In genomic region chr11:83033972-83034672, GRCh38 we compare ENCODE assay signal across 8 cellular contexts. TPM values are rescaled to one million over a fixed set of nuclear protein-coding genes. Genes with fewer than 3 reads are reported as not detected.
DNase-seq lines count a peak whose midpoint lies in the region; ATAC-seq and TF ChIP-seq lines count a peak whose summit lies in the region.

No MANE protein-coding gene starts in this region.

- no peaks in the 10 kb centered on the region for H3K36me3 ChIP-seq in hepatocyte (replicated peaks; ENCODE audit: insufficient read depth, low read depth)
- no peaks in the 10 kb centered on the region for H3K36me3 ChIP-seq in spleen

- no peaks in the 10 kb centered on the region for H3K9me2 ChIP-seq in hepatocyte (replicated peaks; ENCODE audit: insufficient read depth)

- H3K27ac ChIP-seq in hepatocyte: peak overlapping the region; percentile 71
- H3K27ac ChIP-seq in spleen: peak overlapping the region in 7 of 8 donors; percentile 13 to 55 (median 37)

- no peaks in the 10 kb centered on the region for H3K27me3 Mint-ChIP-seq in Calu3 (ENCODE audit: unreplicated experiment)

- peak overlapping the region; percentile 61 for H3K4me2 ChIP-seq in hepatocyte

- intact Hi-C loops in Calu3 (cut with micrococcal nuclease; ENCODE audit: unreplicated experiment) (no loop called here), spleen (cut with DNase I; ENCODE audit: low total_unique reads) (no loop called here)

- peaks cover 6% of the 10 kb centered on the region for H3K79me2 ChIP-seq in hepatocyte

- CTCF ChIA-PET in Calu3 (lab: Charles Lee): no interaction called here

- no TSS peak for BruUV-seq in Calu3 (replicated peaks; lab: Mats Ljungman, UMichigan)

- H3K27me3 ChIP-seq in hepatocyte (no peaks in the 10 kb centered on the region), spleen (replicated peaks in 1 of 7) (no peaks in the 10 kb centered on the region)

- H3K4me3 Mint-ChIP-seq in Calu3 (ENCODE audit: low read depth, unreplicated experiment): no peak overlapping the region

- no peak overlapping the region for H3K4me3 ChIP-seq in hepatocyte
- H3K4me3 ChIP-seq in spleen: peak overlapping the region in 1 of 8 donors; percentile 19

- no peak for TF ChIP-seq POLR2A in spleen (IDR thresholded peaks at IDR 0.05)

- peak overlapping the region; percentile 14 for H2AFZ ChIP-seq in hepatocyte

- H3K4me1 ChIP-seq in hepatocyte (ENCODE audit: insufficient read depth) (peaks cover 21% of the 10 kb centered on the region), spleen (peaks cover 18 to 51% (median 41%) of the 10 kb centered on the region in 6 donors)

- H3K9me3 Mint-ChIP-seq in Calu3 (ENCODE audit: low read depth, unreplicated experiment): no peaks in the 10 kb centered on the region

- DNase-seq in Calu3 (peak; percentile 2), amniotic epithelial cell (ENCODE audit: low read depth) (peak; percentile 49), hepatocyte (ENCODE audit: low spot score) (peak; percentile 73), spleen (no peak), GDM1 (lab: John Stamatoyannopoulos, UW) (no peak)
- no peak for DNase-seq in activated CD8-positive, alpha-beta memory T cell treated with anti-CD3 and anti-CD28 coated beads, Interleukin-2, amount 50 U/mL, for 48 hours

- H3K9me3 ChIP-seq in hepatocyte (ENCODE audit: low read depth): no peaks in the 10 kb centered on the region
- no peaks in the 10 kb centered on the region for H3K9me3 ChIP-seq in spleen

- no peaks in the 10 kb centered on the region for H3K36me3 Mint-ChIP-seq in Calu3 (ENCODE audit: insufficient read depth, unreplicated experiment)

- no peak overlapping the region for H3K27ac Mint-ChIP-seq in Calu3 (ENCODE audit: unreplicated experiment)

- 5% methylated on average over 6 of the region's 6 CpGs for WGBS in hepatocyte (ENCODE audit: low lambda C conversion rate, missing lambda C conversion rate)
- WGBS in spleen, 5 donors: 50 to 67% (median 61%) methylated on average over 6 of the region's 6 CpGs

- no peaks in the 10 kb centered on the region for H4K20me1 ChIP-seq in hepatocyte (ENCODE audit: insufficient read depth, poor library complexity, severe bottlenecking)

- H3K4me1 Mint-ChIP-seq in Calu3 (ENCODE audit: low read depth, unreplicated experiment): peaks cover 10% of the 10 kb centered on the region

- peak; percentile 42 for ATAC-seq in HG03442 (IDR thresholded peaks at IDR 0.05; ENCODE audit: unreplicated experiment)
- no peak for ATAC-seq in HG03095 (IDR thresholded peaks at IDR 0.05; ENCODE audit: unreplicated experiment)

- TF ChIP-seq CTCF in Calu3 (IDR thresholded peaks at IDR 0.05; ENCODE audit: unreplicated experiment) (no peak), hepatocyte (IDR thresholded peaks at IDR 0.05; ENCODE audit: poor library complexity) (no peak), spleen (IDR thresholded peaks at IDR 0.05 in 8 of 11, conservative IDR thresholded peaks at IDR 0.05 in 3 of 11) (no peak)

RNA-seq across cellular contexts. Expression of gene RAB30, which starts 37.6 kb away (rescaled TPM):
- 1.5 and 2.2 TPM in 2 replicates for total RNA-seq in Calu3 (2022)
- total RNA-seq in hepatocyte: 10.2 and 10.5 TPM in 2 replicates
- 2.5 and 2.6 TPM in 2 replicates for polyA plus RNA-seq in hepatocyte
- total RNA-seq in spleen: 10 to 100 TPM; 15.5 to 42.8 (median 36.2) TPM
- polyA plus RNA-seq in spleen: 1 to 10 TPM; 3.8 to 7.4 (median 4.4) TPM

Comparison
In these comparisons a context has a peak if more than half of its experiments do, and no peak if none do; other contexts are left out.
1. DNase-seq: peak in Calu3 (single experiment), amniotic epithelial cell (single experiment) and hepatocyte (single experiment); none in spleen (single experiment), GDM1 (single experiment) and activated CD8-positive, alpha-beta memory T cell treated with anti-CD3 and anti-CD28 coated beads, Interleukin-2, amount 50 U/mL, for 48 hours (single experiment).